15 cellular contexts compared by ENCODE assay signal in genomic region chr7:26102176-26102575, GRCh38. TPM values are rescaled to one million over a fixed set of nuclear protein-coding genes. Genes with fewer than 3 reads are reported as not detected.
DNase-seq lines count a peak whose midpoint lies in the region; ATAC-seq, FAIRE-seq and TF ChIP-seq lines count a peak whose summit lies in the region.
"Had no signal": no experiment of that assay in that cellular context is flagged by ENCODE, and none has a peak within 500 bp of the region (broad histone marks: within the 10 kb centered on the region; RNA-seq: fewer than 3 reads in every experiment).

No MANE protein-coding gene starts in this region.

- intact Hi-C loops in HepG2 (cut with micrococcal nuclease; ENCODE audit: unreplicated experiment) = no loop called here
- intact Hi-C loops in right lobe of liver (cut with DNase I) = no loop called here
- intact Hi-C loops in activated T-helper 1 cell treated with anti-CD3 and anti-CD28 coated beads, Interleukin-12 subunit alpha, Interleukin-12 subunit beta, Interleukin-2, Interleukin-4 antibody, amounts not matched to agents 30 ng/mL and 10 ng/mL and 1 ng/mL, durations not matched to agents 14 hours and 24 hours and 36 hours (cut with micrococcal nuclease) = no loop called here

- no peak overlapping the region for H2AFZ ChIP-seq in HepG2 (ENCODE audit: low read length)

- no peaks in the 10 kb centered on the region for H3K9me3 ChIP-seq in HepG2 (ENCODE audit: low read length)
- H3K9me3 ChIP-seq in right lobe of liver = no peaks in the 10 kb centered on the region
- no peaks in the 10 kb centered on the region for H3K9me3 ChIP-seq in upper lobe of left lung

- H3K27me3 ChIP-seq in HepG2 (ENCODE audit: control insufficient read depth in 1 of 2, insufficient read depth in 2 of 2, low read length in 2 of 2) = no peaks in the 10 kb centered on the region
- H3K27me3 ChIP-seq in right lobe of liver = no peaks in the 10 kb centered on the region
- H3K27me3 ChIP-seq in upper lobe of left lung = no peaks in the 10 kb centered on the region

- WGBS in HepG2 (ENCODE audit: low lambda C conversion rate) = 86% methylated on average over 4 of the region's 4 CpGs
- WGBS in right lobe of liver (ENCODE audit: insufficient coverage, low coverage, low lambda C conversion rate, missing lambda C conversion rate) = 83% methylated on average over 4 of the region's 4 CpGs
- WGBS in upper lobe of left lung, 2 donors = 88 to 98% methylated on average over 4 of the region's 4 CpGs

- H3K79me2 ChIP-seq in HepG2 (ENCODE audit: insufficient read depth, low read length) = no peaks in the 10 kb centered on the region

- peaks cover 31% of the 10 kb centered on the region for H3K4me1 Mint-ChIP-seq in activated T-helper 1 cell treated with anti-CD3 and anti-CD28 coated beads, Interleukin-12 subunit alpha, Interleukin-12 subunit beta, Interleukin-2, Interleukin-4 antibody, amounts not matched to agents 30 ng/mL and 10 ng/mL and 1 ng/mL, durations not matched to agents 14 hours and 24 hours and 36 hours (ENCODE audit: low read depth)
- peaks cover 12 to 56% (median 39%) of the 10 kb centered on the region in 4 donors for H3K4me1 Mint-ChIP-seq in naive thymus-derived CD8-positive, alpha-beta T cell

- TF ChIP-seq EP300 in HepG2 (IDR thresholded peaks at IDR 0.05; ENCODE audit: low read depth in 2 of 2, low read length in 2 of 2) = no peak
- no peak for TF ChIP-seq EP300 in HepG2 (CRISPR knock-in tag; IDR thresholded peaks at IDR 0.05; ENCODE audit: borderline replicate concordance)
- no peak for TF ChIP-seq EP300 in upper lobe of left lung (IDR thresholded peaks at IDR 0.05)

- H3K27ac Mint-ChIP-seq in activated T-helper 1 cell treated with anti-CD3 and anti-CD28 coated beads, Interleukin-12 subunit alpha, Interleukin-12 subunit beta, Interleukin-2, Interleukin-4 antibody, amounts not matched to agents 30 ng/mL and 10 ng/mL and 1 ng/mL, durations not matched to agents 14 hours and 24 hours and 36 hours = no peak overlapping the region
- peak overlapping the region in 8 of 10 donors; percentile 59 to 93 (median 87) for H3K27ac Mint-ChIP-seq in naive thymus-derived CD8-positive, alpha-beta T cell

- no peak for TF ChIP-seq CTCF in HepG2 (CRISPR knock-in tag; IDR thresholded peaks at IDR 0.05)
- TF ChIP-seq CTCF in right lobe of liver (IDR thresholded peaks at IDR 0.05) = no peak
- no peak for TF ChIP-seq CTCF in upper lobe of left lung (IDR thresholded peaks at IDR 0.05)

- H3K4me3 ChIP-seq in HepG2 (replicated peaks in 1 of 3; ENCODE audit: insufficient read depth in 1 of 3, low read depth in 2 of 3, low read length in 3 of 3) (peak overlapping the region in 1 of 3 experiments; percentile 37; a peak in 2 of 6 replicates), right lobe of liver (no peak overlapping the region), upper lobe of left lung (peak overlapping the region in 3 of 4 donors; percentile 4 to 19 (median 7))

- H3K4me3 Mint-ChIP-seq in activated T-helper 1 cell treated with anti-CD3 and anti-CD28 coated beads, Interleukin-12 subunit alpha, Interleukin-12 subunit beta, Interleukin-2, Interleukin-4 antibody, amounts not matched to agents 30 ng/mL and 10 ng/mL and 1 ng/mL, durations not matched to agents 14 hours and 24 hours and 36 hours = peak overlapping the region; percentile 72
- H3K4me3 Mint-ChIP-seq in naive thymus-derived CD8-positive, alpha-beta T cell = peak overlapping the region in 7 of 10 donors; percentile 70 to 88 (median 76)
- H3K4me3 Mint-ChIP-seq: T-helper 17 cell had no signal

- no TSS peak for BruUV-seq in HepG2 (replicated peaks; lab: Mats Ljungman, UMichigan)

- peaks cover 5% of the 10 kb centered on the region for H3K36me3 Mint-ChIP-seq in activated T-helper 1 cell treated with anti-CD3 and anti-CD28 coated beads, Interleukin-12 subunit alpha, Interleukin-12 subunit beta, Interleukin-2, Interleukin-4 antibody, amounts not matched to agents 30 ng/mL and 10 ng/mL and 1 ng/mL, durations not matched to agents 14 hours and 24 hours and 36 hours (ENCODE audit: low read depth)
- no peaks in the 10 kb centered on the region for H3K36me3 Mint-ChIP-seq in naive thymus-derived CD8-positive, alpha-beta T cell

- H3K27ac ChIP-seq in HepG2 (ENCODE audit: extremely low read length, insufficient read depth, low read length) = no peak overlapping the region
- no peak overlapping the region for H3K27ac ChIP-seq in right lobe of liver
- peak overlapping the region in 3 of 4 donors; percentile 70 to 76 (median 74) for H3K27ac ChIP-seq in upper lobe of left lung

- 0 out of 2 replicates have a peak overlapping the region, but pooled peaks have one; percentile 15 for H3K9ac ChIP-seq in HepG2 (ENCODE audit: insufficient read depth, low read depth, low read length)

- H3K27me3 Mint-ChIP-seq in activated T-helper 1 cell treated with anti-CD3 and anti-CD28 coated beads, Interleukin-12 subunit alpha, Interleukin-12 subunit beta, Interleukin-2, Interleukin-4 antibody, amounts not matched to agents 30 ng/mL and 10 ng/mL and 1 ng/mL, durations not matched to agents 14 hours and 24 hours and 36 hours (ENCODE audit: insufficient read depth) = no peaks in the 10 kb centered on the region
- no peaks in the 10 kb centered on the region for H3K27me3 Mint-ChIP-seq in naive thymus-derived CD8-positive, alpha-beta T cell
- H3K27me3 Mint-ChIP-seq: T-helper 17 cell had no signal

- CTCF ChIA-PET in HepG2 (lab: Yijun Ruan, JAX; ENCODE audit: low intra/inter-chr PET ratio, low total read pairs) = no interaction called here

- no peak for TF ChIP-seq RAD21 in HepG2 (CRISPR knock-in tag; IDR thresholded peaks at IDR 0.05)

- POLR2A ChIA-PET in HepG2 (lab: Yijun Ruan, JAX) = no interaction called here
- POLR2A ChIA-PET in naive thymus-derived CD8-positive, alpha-beta T cell (lab: Charles Lee) = interaction anchor here (0.8 to 5.3 kb wide), 8 partner anchors 7 to 98 kb away, joined by 3 to 50 read pairs (median 5); partner anchors contain the start of genes CBX3, HNRNPA2B1 and NFE2L3

- in situ Hi-C loops in HepG2 (cut with HindIII; ENCODE audit: extremely low pct_ligation_motif_present, low pct_unique_long_range_greater_than_20kb) = no loop called here

- peak overlapping the region; percentile 56 for H3K4me2 ChIP-seq in HepG2 (ENCODE audit: low read depth, low read length)

- FAIRE-seq in HepG2 (lab: Jason Lieb, UNC) = no peak
- FAIRE-seq: RCC 7860 had no signal

- no peaks in the 10 kb centered on the region for H3K9me3 Mint-ChIP-seq in activated T-helper 1 cell treated with anti-CD3 and anti-CD28 coated beads, Interleukin-12 subunit alpha, Interleukin-12 subunit beta, Interleukin-2, Interleukin-4 antibody, amounts not matched to agents 30 ng/mL and 10 ng/mL and 1 ng/mL, durations not matched to agents 14 hours and 24 hours and 36 hours
- no peaks in the 10 kb centered on the region for H3K9me3 Mint-ChIP-seq in naive thymus-derived CD8-positive, alpha-beta T cell

- TF ChIP-seq POLR2A in HepG2 (IDR thresholded peaks at IDR 0.05; ENCODE audit: insufficient read depth in 1 of 2, low read depth in 2 of 2, low read length in 2 of 2) (no peak), right lobe of liver (IDR thresholded peaks at IDR 0.05) (no peak), upper lobe of left lung (IDR thresholded peaks at IDR 0.05) (no peak)

- DNase-seq in HepG2 (ENCODE audit: low spot score) (no peak), right lobe of liver (no peak), upper lobe of left lung (no peak), COLO829 (ENCODE audit: low spot score) (no peak)
- DNase-seq in activated T-helper 1 cell treated with anti-CD3 and anti-CD28 coated beads, Interleukin-12 subunit alpha, Interleukin-12 subunit beta, Interleukin-2, Interleukin-4 antibody, amounts not matched to agents 30 ng/mL and 10 ng/mL and 1 ng/mL, durations not matched to agents 14 hours and 24 hours and 36 hours (ENCODE audit: low spot score) = no peak
- no peak for DNase-seq in naive thymus-derived CD8-positive, alpha-beta T cell
- no peak for DNase-seq in stimulated activated CD4-positive, alpha-beta T cell treated with anti-CD3 and anti-CD28 coated beads, Interleukin-4, amount 100 ng/mL, for 24 hours
- DNase-seq: activated naive CD4-positive, alpha-beta T cell treated with anti-CD3 and anti-CD28 coated beads, Interleukin-2, amount 50 U/mL, for 16 hours; EL; NCI-H1105 treated with DMSO at 0.1 percent for 48 hours; NCI-H446; occipital lobe; T-helper 17 cell had no signal

- H3K4me1 ChIP-seq in HepG2 (ENCODE audit: insufficient read depth, low read length) (peaks cover 24% of the 10 kb centered on the region), right lobe of liver (no peaks in the 10 kb centered on the region), upper lobe of left lung (peaks cover 0 to 4% (median 0%) of the 10 kb centered on the region in 4 donors)

- no peaks in the 10 kb centered on the region for H3K36me3 ChIP-seq in HepG2 (replicated peaks in 1 of 2; ENCODE audit: control insufficient read depth in 1 of 2, insufficient read depth in 2 of 2, low read length in 2 of 2)
- H3K36me3 ChIP-seq in right lobe of liver = no peaks in the 10 kb centered on the region
- no peaks in the 10 kb centered on the region for H3K36me3 ChIP-seq in upper lobe of left lung

- H4K20me1 ChIP-seq in HepG2 (ENCODE audit: insufficient read depth, low read length) = no peaks in the 10 kb centered on the region

- ATAC-seq in HepG2 = no peak
- ATAC-seq in right lobe of liver = no peak
- no peak for ATAC-seq in naive thymus-derived CD8-positive, alpha-beta T cell
- ATAC-seq in upper lobe of left lung (ENCODE audit: low FRiP score in 2 of 2) = no peak
- no peak for ATAC-seq in HG03039 (IDR thresholded peaks at IDR 0.05; ENCODE audit: unreplicated experiment)
- ATAC-seq: T-helper 17 cell had no signal

RNA-seq across cellular contexts. Expression of gene NFE2L3, which starts 49.8 kb away (rescaled TPM):
- total RNA-seq in HepG2 (2016; rRNA removed; fragmentation: Illumina TruSeq; extraction: Trizol) (8.8 and 19.4 TPM in 2 replicates), right lobe of liver (1 to 10 TPM in 2 of 6 experiments, under 1 TPM in 4; 0.13 to 2.0 (median 0.54) TPM), upper lobe of left lung (10 to 100 TPM in 1 of 6 donors, 1 to 10 TPM in 5; 5.5 to 13.8 (median 7.0) TPM)
- 0.53 and 1.2 TPM in 2 replicates for total RNA-seq in HepG2 (2016; cell fraction: cytosol; rRNA removed; fragmentation: Illumina TruSeq; extraction: Trizol; ENCODE audit: low read depth)
- total RNA-seq in HepG2 (2016; cell fraction: insoluble cytoplasmic fraction; rRNA removed; fragmentation: Illumina TruSeq; extraction: Trizol) = 9.2 and 13.8 TPM in 2 replicates
- total RNA-seq in HepG2 (2016; cell fraction: membrane; rRNA removed; fragmentation: Illumina TruSeq; extraction: Trizol) = 2.0 and 3.5 TPM in 2 replicates
- 13.7 and 26.6 TPM in 2 replicates for total RNA-seq in HepG2 (2016; cell fraction: nucleus; rRNA removed; fragmentation: Illumina TruSeq; extraction: Trizol)
- polyA plus RNA-seq in HepG2 (2011; rRNA removed) = 8.9 and 11.4 TPM in 2 replicates
- 4.1 and 7.8 TPM in 2 replicates for polyA plus RNA-seq in HepG2 (2011; cell fraction: cytosol; rRNA removed)
- 1.6 and 2.1 TPM in 2 replicates for polyA plus RNA-seq in HepG2 (2011; cell fraction: nucleus; rRNA removed)
- polyA plus RNA-seq in HepG2 (2012) = 10.7 and 12.2 TPM in 2 replicates
- polyA plus RNA-seq in HepG2 (2016; cell fraction: cytosol; fragmentation: Illumina TruSeq; extraction: Trizol; ENCODE audit: low read depth) = 0.64 and 0.67 TPM in 2 replicates
- polyA plus RNA-seq in HepG2 (2016; cell fraction: insoluble cytoplasmic fraction; fragmentation: Illumina TruSeq; extraction: Trizol; ENCODE audit: low read depth) = 8.0 and 8.2 TPM in 2 replicates
- polyA plus RNA-seq in HepG2 (2016; cell fraction: membrane; fragmentation: Illumina TruSeq; extraction: Trizol; ENCODE audit: low read depth) = 1.1 and 1.3 TPM in 2 replicates
- 19.6 and 24.6 TPM in 2 replicates for polyA plus RNA-seq in HepG2 (2016; cell fraction: nucleus; fragmentation: Illumina TruSeq; extraction: Trizol; ENCODE audit: insufficient read depth, low read depth)
- 0.07 and 5.9 TPM in 2 replicates for polyA minus RNA-seq in HepG2 (2011; rRNA and poly(A)+ RNA removed; ENCODE audit: low replicate concordance)
- 7.8 and 8.8 TPM in 2 replicates for polyA minus RNA-seq in HepG2 (2011; cell fraction: cytosol; rRNA and poly(A)+ RNA removed)
- polyA minus RNA-seq in HepG2 (2011; cell fraction: nucleus; rRNA and poly(A)+ RNA removed) = 3.7 and 7.1 TPM in 2 replicates
- total RNA-seq in activated T-helper 1 cell treated with anti-CD3 and anti-CD28 coated beads, Interleukin-12 subunit alpha, Interleukin-12 subunit beta, Interleukin-2, Interleukin-4 antibody, amounts not matched to agents 30 ng/mL and 10 ng/mL and 1 ng/mL, durations not matched to agents 14 hours and 24 hours and 36 hours = 80.1 TPM in 2 replicates
- total RNA-seq in naive thymus-derived CD8-positive, alpha-beta T cell = 1 to 10 TPM; 2.1 to 3.6 TPM
- 1 to 10 TPM; 1.4 to 4.3 (median 2.9) TPM for polyA plus RNA-seq in naive thymus-derived CD8-positive, alpha-beta T cell

Comparison
In these comparisons a context has a peak if more than half of its experiments do, and no peak if none do; other contexts are left out.
1. H3K27ac ChIP-seq: peak in upper lobe of left lung (3 of 4); none in HepG2 (single experiment) and right lobe of liver (0 of 3).
2. H3K4me3 ChIP-seq: peak in upper lobe of left lung (3 of 4); none in right lobe of liver (0 of 3).